1 cellular context compared by ENCODE assay signal in genomic region chr19:2782936-2783780, GRCh38.
TF ChIP-seq lines count a peak whose summit lies in the region.

Gene SGTA, minus strand, starts transcription at chr19:2783273. Its CDS starts 14,205 bp downstream, at chr19:2769068.

TF ChIP-seq in HepG2, 621 proteins besides CTCF, POLR2A, EP300 and RAD21 (continued from another document and continues in another):
- peak; percentile 95 for TF ChIP-seq ZNF574 (CRISPR knock-in tag; IDR thresholded peaks at IDR 0.05)
- peak; percentile 90; the same call in 1 of the 2 replicates for TF ChIP-seq CHCHD3 (CRISPR knock-in tag; IDR thresholded peaks at IDR 0.05)
- TF ChIP-seq ZBTB1 (CRISPR knock-in tag; IDR thresholded peaks at IDR 0.05; ENCODE audit: borderline replicate concordance), result no peak
- TF ChIP-seq ZNF7 (CRISPR knock-in tag; IDR thresholded peaks at IDR 0.05), result no peak
- TF ChIP-seq MTF1 (CRISPR knock-in tag; IDR thresholded peaks at IDR 0.05), result peak; percentile 71; the same call in 1 of the 2 replicates
- TF ChIP-seq ZNF530 (CRISPR knock-in tag; IDR thresholded peaks at IDR 0.05; ENCODE audit: low read depth), result no peak
- peak; percentile 42; the same call in 1 of the 2 replicates for TF ChIP-seq ZBTB7B (CRISPR knock-in tag; IDR thresholded peaks at IDR 0.05)
- TF ChIP-seq MLXIP (CRISPR knock-in tag; IDR thresholded peaks at IDR 0.05; ENCODE audit: borderline replicate concordance), result peak; percentile 93
- no peak for TF ChIP-seq RBAK (CRISPR knock-in tag; IDR thresholded peaks at IDR 0.05)
- TF ChIP-seq ZFP37 (CRISPR knock-in tag; IDR thresholded peaks at IDR 0.05; ENCODE audit: borderline replicate concordance), result peak; percentile 99
- TF ChIP-seq CREBL2 (CRISPR knock-in tag; IDR thresholded peaks at IDR 0.05; ENCODE audit: borderline replicate concordance), result peak; percentile 92; the same call in 1 of the 2 replicates
- peak; percentile 71 for TF ChIP-seq UBTF (CRISPR knock-in tag; IDR thresholded peaks at IDR 0.05)
- TF ChIP-seq DPF2 (CRISPR knock-in tag; IDR thresholded peaks at IDR 0.05; ENCODE audit: borderline replicate concordance, low read depth), result no peak
- TF ChIP-seq SALL2 (CRISPR knock-in tag; IDR thresholded peaks at IDR 0.05), result peak; percentile 73; the same call in 1 of the 2 replicates
- peak; percentile 86; the same call in 1 of the 2 replicates for TF ChIP-seq SMYD3 (CRISPR knock-in tag; IDR thresholded peaks at IDR 0.05)
- TF ChIP-seq ISL2 (CRISPR knock-in tag; IDR thresholded peaks at IDR 0.05), result peak; percentile 80
- TF ChIP-seq ZNF329 (CRISPR knock-in tag; IDR thresholded peaks at IDR 0.05; ENCODE audit: low read depth), result peak; percentile 71; the same call in 1 of the 2 replicates
- no peak for TF ChIP-seq MATR3 (CRISPR knock-in tag; IDR thresholded peaks at IDR 0.05)
- no peak for TF ChIP-seq GRHL1 (CRISPR knock-in tag; conservative IDR thresholded peaks at IDR 0.05)
- peak; percentile 80; the same call in 1 of the 2 replicates for TF ChIP-seq ZNF746 (CRISPR knock-in tag; IDR thresholded peaks at IDR 0.05)
- TF ChIP-seq SIN3A (IDR thresholded peaks at IDR 0.05; ENCODE audit: borderline replicate concordance, low read depth, low read length), result peak; percentile 95
- TF ChIP-seq NRL (CRISPR knock-in tag; IDR thresholded peaks at IDR 0.05; ENCODE audit: borderline replicate concordance), result peak; percentile 94
- peak; percentile 60 for TF ChIP-seq AGO2 (optimal IDR thresholded peaks at IDR 0.05; ENCODE audit: low read depth, low read length)
- peak; percentile 96 for TF ChIP-seq CREB1 (IDR thresholded peaks at IDR 0.05)
- TF ChIP-seq CREB1 (CRISPR knock-in tag; IDR thresholded peaks at IDR 0.05), result peak; percentile 97
- TF ChIP-seq TAF15 (IDR thresholded peaks at IDR 0.05; ENCODE audit: low read depth, low read length, poor library complexity, severe bottlenecking), result no peak
- TF ChIP-seq ZNF205 (CRISPR knock-in tag; IDR thresholded peaks at IDR 0.05), result peak; percentile 96
- peak; percentile 66; the same call in 1 of the 2 replicates for TF ChIP-seq STAT6 (CRISPR knock-in tag; IDR thresholded peaks at IDR 0.05; ENCODE audit: borderline replicate concordance)
- TF ChIP-seq TMF1 (CRISPR knock-in tag; IDR thresholded peaks at IDR 0.05; ENCODE audit: low read depth), result peak; percentile 97
- TF ChIP-seq ATF7 (IDR thresholded peaks at IDR 0.05), result peak; percentile 80
- 0 out of 2 replicates have a peak, but pooled peaks have one; percentile 65 for TF ChIP-seq ATF7 (CRISPR knock-in tag; IDR thresholded peaks at IDR 0.05)
- peak; percentile 86; the same call in 1 of the 2 replicates for TF ChIP-seq ZNF605 (CRISPR knock-in tag; IDR thresholded peaks at IDR 0.05)
- peak; percentile 49 for TF ChIP-seq SKI (IDR thresholded peaks at IDR 0.05; ENCODE audit: partially characterized antibody)
- TF ChIP-seq MTA3 (CRISPR knock-in tag; IDR thresholded peaks at IDR 0.05), result no peak
- TF ChIP-seq ZNF672 (CRISPR knock-in tag; IDR thresholded peaks at IDR 0.05), result 0 out of 2 replicates have a peak, but pooled peaks have one; percentile 31
- TF ChIP-seq PHF21A (CRISPR knock-in tag; IDR thresholded peaks at IDR 0.05), result peak; percentile 75; the same call in 1 of the 2 replicates
- peak; percentile 84 for TF ChIP-seq ELF1 (CRISPR knock-in tag; IDR thresholded peaks at IDR 0.05)
- TF ChIP-seq MTERF4 (CRISPR knock-in tag; IDR thresholded peaks at IDR 0.05), result peak; percentile 97
- peak; percentile 46; the same call in 1 of the 2 replicates for TF ChIP-seq ZNF362 (CRISPR knock-in tag; IDR thresholded peaks at IDR 0.05; ENCODE audit: borderline replicate concordance)
- TF ChIP-seq KLF12 (CRISPR knock-in tag; IDR thresholded peaks at IDR 0.05; ENCODE audit: borderline replicate concordance), result peak; percentile 80
- TF ChIP-seq TCF7L2 (IDR thresholded peaks at IDR 0.05; ENCODE audit: low read depth, low read length), result no peak
- TF ChIP-seq IRX3 (CRISPR knock-in tag; IDR thresholded peaks at IDR 0.05; ENCODE audit: borderline replicate concordance, low read depth), result peak; percentile 91; the same call in 1 of the 2 replicates
- TF ChIP-seq RAD51 (IDR thresholded peaks at IDR 0.05; ENCODE audit: borderline replicate concordance), result peak; percentile 98
- TF ChIP-seq CCAR2 (optimal IDR thresholded peaks at IDR 0.05; ENCODE audit: low read depth, low read length), result no peak
- TF ChIP-seq ZNF251 (CRISPR knock-in tag; IDR thresholded peaks at IDR 0.05), result 0 out of 2 replicates have a peak, but pooled peaks have one; percentile 90
- TF ChIP-seq HMG20A (CRISPR knock-in tag; IDR thresholded peaks at IDR 0.05; ENCODE audit: borderline replicate concordance), result no peak; the same call in 1 of the 2 replicates
- TF ChIP-seq PHF20 (CRISPR knock-in tag; IDR thresholded peaks at IDR 0.05), result peak; percentile 88
- peak; percentile 80; the same call in 1 of the 2 replicates for TF ChIP-seq HOMEZ (CRISPR knock-in tag; IDR thresholded peaks at IDR 0.05; ENCODE audit: low read depth)
- TF ChIP-seq ARNT (IDR thresholded peaks at IDR 0.05), result no peak
- no peak for TF ChIP-seq CBX2 (IDR thresholded peaks at IDR 0.05; ENCODE audit: low read depth, low read length)
- no peak for TF ChIP-seq CBX2 (CRISPR knock-in tag; IDR thresholded peaks at IDR 0.05; ENCODE audit: low read depth)
- peak; percentile 83 for TF ChIP-seq GATAD2A (CRISPR knock-in tag; IDR thresholded peaks at IDR 0.05)
- no peak for TF ChIP-seq FLYWCH1 (CRISPR knock-in tag; IDR thresholded peaks at IDR 0.05)
- TF ChIP-seq EED (CRISPR knock-in tag; IDR thresholded peaks at IDR 0.05), result peak; percentile 95
- no peak for TF ChIP-seq CAMTA2 (CRISPR knock-in tag; IDR thresholded peaks at IDR 0.05; ENCODE audit: borderline replicate concordance)
